ENCODE assay signal across 2 cellular contexts in genomic region chr1:200428482-200429205, GRCh38.
A peak's percentile ranks its signal among the peaks of the same experiment; 100 is the strongest.
TF ChIP-seq lines count a peak whose summit lies in the region.

No MANE protein-coding gene starts in this region.

TF ChIP-seq in HepG2, 621 proteins besides CTCF, POLR2A, EP300 and RAD21:
- TF ChIP-seq ZNF24 (IDR thresholded peaks at IDR 0.05): no peak
- no peak for TF ChIP-seq HNF4G (IDR thresholded peaks at IDR 0.05; ENCODE audit: borderline replicate concordance, low read depth, low read length)
- no peak for TF ChIP-seq HNF4G (CRISPR knock-in tag; IDR thresholded peaks at IDR 0.05; ENCODE audit: borderline replicate concordance, low read depth)
- TF ChIP-seq GMEB1 (CRISPR knock-in tag; IDR thresholded peaks at IDR 0.05; ENCODE audit: borderline replicate concordance): no peak
- TF ChIP-seq ZNF382 (CRISPR knock-in tag; IDR thresholded peaks at IDR 0.05; ENCODE audit: borderline replicate concordance): 0 out of 2 replicates have a peak, but pooled peaks have one; percentile 28

TF ChIP-seq in endothelial cell of umbilical vein, 7 proteins besides CTCF, POLR2A, EP300 and RAD21:
- TF ChIP-seq MYC (IDR thresholded peaks at IDR 0.05; ENCODE audit: low read depth, low read length): no peak
- TF ChIP-seq JUN (IDR thresholded peaks at IDR 0.05; ENCODE audit: borderline replicate concordance, insufficient read depth, insufficient read length, low read depth): no peak
- TF ChIP-seq POLR2AphosphoS5 (IDR thresholded peaks at IDR 0.05; ENCODE audit: insufficient read depth, low read depth, low read length): no peak
- TF ChIP-seq EZH2 (IDR thresholded peaks at IDR 0.05; ENCODE audit: borderline replicate concordance, low read depth, low read length, severe bottlenecking): no peak
- TF ChIP-seq GATA2 (IDR thresholded peaks at IDR 0.05; ENCODE audit: insufficient read depth, insufficient read length, low read depth, low read length): no peak
- TF ChIP-seq, protein P1, sequence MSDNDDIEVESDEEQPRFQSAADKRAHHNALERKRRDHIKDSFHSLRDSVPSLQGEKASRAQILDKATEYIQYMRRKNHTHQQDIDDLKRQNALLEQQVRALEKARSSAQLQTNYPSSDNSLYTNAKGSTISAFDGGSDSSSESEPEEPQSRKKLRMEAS (IDR thresholded peaks at IDR 0.05; ENCODE audit: insufficient read depth, insufficient read length): no peak
- no peak for TF ChIP-seq FOS (IDR thresholded peaks at IDR 0.05; ENCODE audit: borderline replicate concordance, insufficient read depth, low read length)
TF ChIP-seq in endothelial cell of umbilical vein: peak in this region for 0.
